9 cellular contexts compared by ENCODE assay signal in the genomic region with DNA sequence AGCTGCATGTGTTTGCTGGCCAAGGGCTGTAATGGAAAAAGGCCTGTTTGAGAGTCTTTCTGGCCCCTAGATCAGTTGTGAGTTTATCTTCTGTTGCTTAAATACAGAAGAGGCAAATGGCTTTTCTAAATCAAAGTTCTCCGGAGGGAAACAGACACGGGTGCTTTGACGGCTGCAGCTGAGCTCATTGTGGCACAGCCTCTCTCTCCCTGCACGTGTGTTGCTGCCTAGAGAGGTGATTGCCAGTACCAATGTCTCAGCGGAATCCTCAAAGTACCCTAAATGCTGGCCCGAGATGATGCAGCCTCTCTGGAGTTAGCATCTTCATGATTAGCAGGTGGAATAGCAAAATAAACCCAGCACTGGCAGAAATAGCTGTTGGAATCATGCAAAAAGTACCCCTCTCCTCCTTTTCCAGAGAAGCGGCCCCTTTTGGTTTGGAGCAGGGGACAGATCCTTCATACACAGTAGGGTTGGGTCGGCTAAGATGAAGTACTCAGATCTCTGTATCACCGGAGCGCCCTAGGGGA.
DNase-seq lines count a peak whose midpoint lies in the region; ATAC-seq and TF ChIP-seq lines count a peak whose summit lies in the region.
"Had no signal": no experiment of that assay in that cellular context is flagged by ENCODE, and none has a peak within 500 bp of the region (broad histone marks: within the 10 kb centered on the region; RNA-seq: fewer than 3 reads in every experiment).

No MANE protein-coding gene starts in this region.

- peaks cover 8% of the 10 kb centered on the region for H3F3A ChIP-seq in neural progenitor cell (ENCODE audit: low read depth)

- WGBS in heart left ventricle, 4 donors, result 6 to 14% (median 10%) methylated on average over 9 to 10 of the region's 10 CpGs

- no peaks in the 10 kb centered on the region for H3K36me3 ChIP-seq in heart left ventricle
- H3K36me3 ChIP-seq in right atrium auricular region, result no peaks in the 10 kb centered on the region
- H3K36me3 ChIP-seq in neural progenitor cell, result no peaks in the 10 kb centered on the region
- H3K36me3 ChIP-seq in upper lobe of right lung, result no peaks in the 10 kb centered on the region

- intact Hi-C loops in heart left ventricle (cut with DNase I) (no loop called here), upper lobe of right lung (cut with DNase I) (no loop called here)

- H3K9me3 Mint-ChIP-seq in neural progenitor cell, result peaks cover 4% of the 10 kb centered on the region

- H3K27ac ChIP-seq in heart left ventricle (no peak overlapping the region), right atrium auricular region (no peak overlapping the region), neural progenitor cell (no peak overlapping the region), upper lobe of right lung (no peak overlapping the region)

- H3K4me1 ChIP-seq in heart left ventricle, result peaks cover 0 to 18% (median 0%) of the 10 kb centered on the region in 12 donors
- H3K4me1 ChIP-seq in right atrium auricular region, result peaks cover 0 to 11% of the 10 kb centered on the region in 2 donors
- peaks cover 19% of the 10 kb centered on the region for H3K4me1 ChIP-seq in neural progenitor cell
- H3K4me1 ChIP-seq in upper lobe of right lung, result no peaks in the 10 kb centered on the region

- peak overlapping the region; percentile 98 for H2AFZ ChIP-seq in neural progenitor cell (replicated peaks)

- H3K79me2 ChIP-seq in neural progenitor cell (ENCODE audit: low read depth), result no peaks in the 10 kb centered on the region

- TF ChIP-seq POLR2A in heart left ventricle (IDR thresholded peaks at IDR 0.05), result no peak

- peak overlapping the region; percentile 99 for H3K4me2 ChIP-seq in neural progenitor cell

- no peak overlapping the region for H3K27ac Mint-ChIP-seq in neural progenitor cell

- no peak for ATAC-seq in heart left ventricle
- ATAC-seq in upper lobe of right lung, result no peak
- no peak for ATAC-seq in HG03457 (IDR thresholded peaks at IDR 0.05; ENCODE audit: unreplicated experiment)
- no peak for ATAC-seq in HG03108 (IDR thresholded peaks at IDR 0.05; ENCODE audit: unreplicated experiment)

- peaks cover 8% of the 10 kb centered on the region for H4K20me1 ChIP-seq in neural progenitor cell (ENCODE audit: low read depth)

- peaks cover 0 to 6% (median 0%) of the 10 kb centered on the region in 12 donors for H3K9me3 ChIP-seq in heart left ventricle
- H3K9me3 ChIP-seq in right atrium auricular region, result peaks cover 0 to 8% of the 10 kb centered on the region in 2 donors
- no peaks in the 10 kb centered on the region for H3K9me3 ChIP-seq in neural progenitor cell (ENCODE audit: low read depth)
- H3K9me3 ChIP-seq in upper lobe of right lung, result no peaks in the 10 kb centered on the region

- H3K4me3 ChIP-seq in heart left ventricle (peak overlapping the region in 10 of 12 donors; percentile 28 to 57 (median 43)), right atrium auricular region (peak overlapping the region in 1 of 2 donors; percentile 48), fibroblast of mammary gland (ENCODE audit: control insufficient read depth, low read depth, low read length) (peak overlapping the region; percentile 36), neural progenitor cell (peak overlapping the region; percentile 78), upper lobe of right lung (peak overlapping the region; percentile 46)

- H3K4me3 Mint-ChIP-seq in neural progenitor cell, result peak overlapping the region; percentile 76

- H3K36me3 Mint-ChIP-seq in neural progenitor cell, result no peaks in the 10 kb centered on the region

- peaks cover 10% of the 10 kb centered on the region for H3K4me1 Mint-ChIP-seq in neural progenitor cell

- TF ChIP-seq CTCF in heart left ventricle (IDR thresholded peaks at IDR 0.05) (no peak), right atrium auricular region (IDR thresholded peaks at IDR 0.05) (no peak), fibroblast of mammary gland (conservative IDR thresholded peaks at IDR 0.05; ENCODE audit: control insufficient read depth, insufficient read depth, low read depth, low read length) (no peak), neural progenitor cell (IDR thresholded peaks at IDR 0.05) (no peak), upper lobe of right lung (IDR thresholded peaks at IDR 0.05) (no peak)

- DNase-seq in heart left ventricle (no peak), right atrium auricular region (ENCODE audit: low spot score) (no peak), fibroblast of mammary gland (ENCODE audit: low read depth) (no peak), neural progenitor cell (ENCODE audit: low spot score) (peak; percentile 23), upper lobe of right lung (no peak), HuH-7 (ENCODE audit: low spot score) (no peak)
- DNase-seq: Kasumi-1 had no signal

- peaks cover 3 to 81% (median 41%) of the 10 kb centered on the region in 9 donors for H3K27me3 ChIP-seq in heart left ventricle
- H3K27me3 ChIP-seq in right atrium auricular region, result no peaks in the 10 kb centered on the region
- peaks cover 100% of the 10 kb centered on the region for H3K27me3 ChIP-seq in neural progenitor cell
- H3K27me3 ChIP-seq in upper lobe of right lung, result peaks cover 47% of the 10 kb centered on the region

- H3K9ac ChIP-seq in neural progenitor cell, result no peak overlapping the region

- H3K27me3 Mint-ChIP-seq in neural progenitor cell (ENCODE audit: insufficient read depth, low read depth), result peaks cover 49% of the 10 kb centered on the region
